In genomic region chr6:43478008-43478372, GRCh38 we compare ENCODE assay signal across 8 cellular contexts. TPM values are rescaled to one million over a fixed set of nuclear protein-coding genes. Genes with fewer than 3 reads are reported as not detected.
DNase-seq lines count a peak whose midpoint lies in the region; ATAC-seq and TF ChIP-seq lines count a peak whose summit lies in the region.

No MANE protein-coding gene starts in this region.

- peak overlapping the region; percentile 95 to 99 (median 97) for H3K27ac Mint-ChIP-seq in CD4-positive, CD25-positive, alpha-beta regulatory T cell
- peak overlapping the region; percentile 92 to 100 for H3K27ac Mint-ChIP-seq in natural killer cell

- H3K9me3 Mint-ChIP-seq in CD4-positive, CD25-positive, alpha-beta regulatory T cell, result no peaks in the 10 kb centered on the region
- no peaks in the 10 kb centered on the region for H3K9me3 Mint-ChIP-seq in natural killer cell

- peak overlapping the region; percentile 94 for H3K27ac ChIP-seq in CD4-positive, CD25-positive, alpha-beta regulatory T cell (ENCODE audit: insufficient read depth, low read length, poor library complexity, severe bottlenecking)
- H3K27ac ChIP-seq in cingulate gyrus (ENCODE audit: low read depth, low read length), result peak overlapping the region; percentile 70

- peaks cover 22% of the 10 kb centered on the region for H3K4me1 ChIP-seq in CD4-positive, CD25-positive, alpha-beta regulatory T cell (ENCODE audit: control insufficient read depth, insufficient read depth, low read length, poor library complexity, severe bottlenecking)

- peaks cover 27 to 55% (median 44%) of the 10 kb centered on the region in 4 donors for H3K4me1 Mint-ChIP-seq in CD4-positive, CD25-positive, alpha-beta regulatory T cell
- peaks cover 29 to 38% of the 10 kb centered on the region in 2 donors for H3K4me1 Mint-ChIP-seq in natural killer cell

- H3K9me3 ChIP-seq in CD4-positive, CD25-positive, alpha-beta regulatory T cell (ENCODE audit: control insufficient read depth in 2 of 2, low read length in 2 of 2), result no peaks in the 10 kb centered on the region

- H3K4me3 Mint-ChIP-seq in CD4-positive, CD25-positive, alpha-beta regulatory T cell, result peak overlapping the region; percentile 93 to 98 (median 95)
- peak overlapping the region; percentile 97 for H3K4me3 Mint-ChIP-seq in natural killer cell

- no peak for ATAC-seq in CD4-positive, CD25-positive, alpha-beta regulatory T cell (ENCODE audit: low read depth in 2 of 2)
- no peak for ATAC-seq in natural killer cell

- no peak for TF ChIP-seq CTCF in LNCaP clone FGC (IDR thresholded peaks at IDR 0.05; ENCODE audit: control insufficient read depth, extremely low read depth, insufficient read depth)
- no peak for TF ChIP-seq CTCF in natural killer cell (IDR thresholded peaks at IDR 0.05)

- peaks cover 4% of the 10 kb centered on the region for H3K27me3 Mint-ChIP-seq in CD4-positive, CD25-positive, alpha-beta regulatory T cell
- H3K27me3 Mint-ChIP-seq in natural killer cell (ENCODE audit: low read depth in 2 of 2), result no peaks in the 10 kb centered on the region

- no peaks in the 10 kb centered on the region for H3K27me3 ChIP-seq in CD4-positive, CD25-positive, alpha-beta regulatory T cell (ENCODE audit: control insufficient read depth, insufficient read depth, low read length)

- peaks cover 4% of the 10 kb centered on the region for H3K36me3 Mint-ChIP-seq in CD4-positive, CD25-positive, alpha-beta regulatory T cell
- no peaks in the 10 kb centered on the region for H3K36me3 Mint-ChIP-seq in natural killer cell

- intact Hi-C loops in natural killer cell (cut with micrococcal nuclease), result loop anchor here (5.0 kb wide), 1 partner anchor 39 kb away; the partner anchor contains the start of genes POLR1C and YIPF3

- peak overlapping the region; percentile 84 for H3K4me3 ChIP-seq in CD4-positive, CD25-positive, alpha-beta regulatory T cell (ENCODE audit: low read depth, low read length)
- peak overlapping the region; percentile 85 for H3K4me3 ChIP-seq in LNCaP clone FGC (ENCODE audit: low read depth, low read length)

- no peaks in the 10 kb centered on the region for H3K36me3 ChIP-seq in CD4-positive, CD25-positive, alpha-beta regulatory T cell (ENCODE audit: control insufficient read depth, insufficient read depth, low read length)

- peak in 1 of 3 donors; percentile 12 for DNase-seq in CD4-positive, CD25-positive, alpha-beta regulatory T cell
- DNase-seq in LNCaP clone FGC (ENCODE audit: low read depth) (no peak), natural killer cell (no peak), DMS53 (lab: John Stamatoyannopoulos, UW) (no peak), AG08396 (ENCODE audit: low spot score) (no peak), HCEC 1CT (no peak), activated gamma-delta T cell (lab: John Stamatoyannopoulos, UW) (no peak)

RNA-seq across cellular contexts. Expression of gene TJAP1, which starts 0.6 kb away (rescaled TPM):
- total RNA-seq in CD4-positive, CD25-positive, alpha-beta regulatory T cell, result 36.3 TPM
- polyA plus RNA-seq in CD4-positive, CD25-positive, alpha-beta regulatory T cell, result 1 to 10 TPM; 5.5 to 9.5 (median 6.6) TPM
- 10 to 100 TPM; 26.7 to 33.8 (median 29.9) TPM for total RNA-seq in natural killer cell

RNA-seq across cellular contexts. Expression of gene DLK2, which starts 22.6 kb away (rescaled TPM):
- 0.76 TPM for total RNA-seq in CD4-positive, CD25-positive, alpha-beta regulatory T cell
- under 1 TPM in 3 of 4 donors, not detected in 1; 0.20 to 0.87 (median 0.70) TPM for polyA plus RNA-seq in CD4-positive, CD25-positive, alpha-beta regulatory T cell
- total RNA-seq in natural killer cell, result not detected

RNA-seq across cellular contexts. Expression of gene LRRC73, which starts 32.2 kb away (rescaled TPM):
- total RNA-seq in CD4-positive, CD25-positive, alpha-beta regulatory T cell, result 0.30 TPM
- polyA plus RNA-seq in CD4-positive, CD25-positive, alpha-beta regulatory T cell, result not detected
- under 1 TPM; 0.24 to 0.68 (median 0.45) TPM for total RNA-seq in natural killer cell

RNA-seq across cellular contexts. Expression of gene YIPF3, which starts 38.7 kb away (rescaled TPM):
- 59.2 TPM for total RNA-seq in CD4-positive, CD25-positive, alpha-beta regulatory T cell
- 100 to 1,000 TPM; 101 to 135 (median 117) TPM for polyA plus RNA-seq in CD4-positive, CD25-positive, alpha-beta regulatory T cell
- total RNA-seq in natural killer cell, result 10 to 100 TPM; 59.3 to 78.4 (median 70.0) TPM

RNA-seq across cellular contexts. Expression of gene POLR1C, which starts 38.9 kb away (rescaled TPM):
- total RNA-seq in CD4-positive, CD25-positive, alpha-beta regulatory T cell, result 26.8 TPM
- 10 to 100 TPM in 2 of 4 donors, 1 to 10 TPM in 2; 8.4 to 20.5 (median 11.5) TPM for polyA plus RNA-seq in CD4-positive, CD25-positive, alpha-beta regulatory T cell
- total RNA-seq in natural killer cell, result 10 to 100 TPM; 22.3 to 29.3 (median 25.8) TPM
